Comparison of ENCODE assay signal across 25 cellular contexts in genomic region chr5:153031326-153031725, GRCh38.
"Had no signal": no experiment of that assay in that cellular context is flagged by ENCODE, and none has a peak within 500 bp of the region (broad histone marks: within the 10 kb centered on the region; RNA-seq: fewer than 3 reads in every experiment).

No MANE protein-coding gene starts in this region.

- H3K27me3 ChIP-seq: brain microvascular endothelial cell, dorsolateral prefrontal cortex had no signal

- H3K4me3 ChIP-seq: coronary artery, dorsolateral prefrontal cortex had no signal

- H3K27ac ChIP-seq: brain microvascular endothelial cell, coronary artery, dorsolateral prefrontal cortex had no signal

- H3K36me3 Mint-ChIP-seq: activated naive CD4-positive, alpha-beta T cell treated with anti-CD3 and anti-CD28 coated beads, Interleukin-2, amount 10 ng/mL, durations not matched to agents 7 days and 5 days; activated naive CD4-positive, alpha-beta T cell treated with anti-CD3 and anti-CD28 coated beads, Interleukin-2, amount 50 U/mL, for 72 hours; activated naive CD8-positive, alpha-beta T cell treated with anti-CD3 and anti-CD28 coated beads, Interleukin-2, amount 10 ng/mL, durations not matched to agents 7 days and 5 days had no signal

- DNase-seq: activated CD4-positive, alpha-beta memory T cell treated with anti-CD3 and anti-CD28 coated beads, Interleukin-2, amount 10 ng/mL, durations not matched to agents 7 days and 5 days; activated CD4-positive, alpha-beta T cell treated with anti-CD3 and anti-CD28 coated beads for 1 hour; activated CD4-positive, alpha-beta T cell treated with anti-CD3 and anti-CD28 coated beads for 4 hours; activated CD4-positive, alpha-beta T cell treated with anti-CD3 and anti-CD28 coated beads, Interleukin-2, amount 10 ng/mL, durations not matched to agents 7 days and 5 days; activated CD4-positive, alpha-beta T cell treated with anti-CD3 and anti-CD28 coated beads, Interleukin-2, amount 50 U/mL, for 4 hours; activated CD8-positive, alpha-beta memory T cell treated with anti-CD3 and anti-CD28 coated beads, Interleukin-2, amount 50 U/mL, for 48 hours; activated gamma-delta T cell; activated naive CD4-positive, alpha-beta T cell; activated naive CD4-positive, alpha-beta T cell treated with anti-CD3 and anti-CD28 coated beads, Interleukin-2, amount 10 ng/mL, durations not matched to agents 7 days and 5 days; activated naive CD8-positive, alpha-beta T cell treated with anti-CD3 and anti-CD28 coated beads, Interleukin-2, amount 10 ng/mL, durations not matched to agents 7 days and 5 days; activated T-cell treated with anti-CD3 and anti-CD28 coated beads for 4 hours; activated T-cell treated with anti-CD3 and anti-CD28 coated beads, Interleukin-2, amount 50 U/mL, for 24 hours; activated T-cell treated with anti-CD3 and anti-CD28 coated beads, Interleukin-2, amount 50 U/mL, for 72 hours; anterior cingulate cortex; brain microvascular endothelial cell; dorsolateral prefrontal cortex; effector memory CD4-positive, alpha-beta T cell; endodermal cell; foreskin fibroblast; head of caudate nucleus; T-helper 2 cell had no signal

- H3K36me3 ChIP-seq: brain microvascular endothelial cell had no signal

- H3K27ac Mint-ChIP-seq: activated CD4-positive, alpha-beta memory T cell treated with anti-CD3 and anti-CD28 coated beads, Interleukin-2, amount 10 ng/mL, durations not matched to agents 7 days and 5 days; activated CD4-positive, alpha-beta T cell treated with anti-CD3 and anti-CD28 coated beads, Interleukin-2, amount 10 ng/mL, durations not matched to agents 7 days and 5 days; activated naive CD4-positive, alpha-beta T cell treated with anti-CD3 and anti-CD28 coated beads, Interleukin-2, amount 10 ng/mL, durations not matched to agents 7 days and 5 days; activated naive CD4-positive, alpha-beta T cell treated with anti-CD3 and anti-CD28 coated beads, Interleukin-2, amount 50 U/mL, for 72 hours; activated naive CD8-positive, alpha-beta T cell treated with anti-CD3 and anti-CD28 coated beads, Interleukin-2, amount 10 ng/mL, durations not matched to agents 7 days and 5 days; activated T-cell treated with anti-CD3 and anti-CD28 coated beads, Interleukin-2, amount 50 U/mL, for 24 hours; activated T-cell treated with anti-CD3 and anti-CD28 coated beads, Interleukin-2, amount 50 U/mL, for 72 hours; dendritic cell treated with granulocyte-macrophage colony-stimulating factor and Interleukin-4, amounts not matched to agents 40 ng/mL and 50 ng/mL, for 4 days; endodermal cell had no signal

- H3K4me1 Mint-ChIP-seq: activated CD4-positive, alpha-beta memory T cell treated with anti-CD3 and anti-CD28 coated beads, Interleukin-2, amount 10 ng/mL, durations not matched to agents 7 days and 5 days; activated CD4-positive, alpha-beta T cell treated with anti-CD3 and anti-CD28 coated beads, Interleukin-2, amount 10 ng/mL, durations not matched to agents 7 days and 5 days; activated naive CD4-positive, alpha-beta T cell treated with anti-CD3 and anti-CD28 coated beads, Interleukin-2, amount 10 ng/mL, durations not matched to agents 7 days and 5 days; activated naive CD8-positive, alpha-beta T cell treated with anti-CD3 and anti-CD28 coated beads, Interleukin-2, amount 10 ng/mL, durations not matched to agents 7 days and 5 days; central memory CD8-positive, alpha-beta T cell had no signal

- H3K27me3 Mint-ChIP-seq: activated CD4-positive, alpha-beta memory T cell treated with anti-CD3 and anti-CD28 coated beads, Interleukin-2, amount 10 ng/mL, durations not matched to agents 7 days and 5 days; activated CD4-positive, alpha-beta T cell treated with anti-CD3 and anti-CD28 coated beads, Interleukin-2, amount 10 ng/mL, durations not matched to agents 7 days and 5 days; activated naive CD4-positive, alpha-beta T cell treated with anti-CD3 and anti-CD28 coated beads, Interleukin-2, amount 10 ng/mL, durations not matched to agents 7 days and 5 days; activated naive CD8-positive, alpha-beta T cell treated with anti-CD3 and anti-CD28 coated beads, Interleukin-2, amount 10 ng/mL, durations not matched to agents 7 days and 5 days; activated T-cell treated with anti-CD3 and anti-CD28 coated beads, Interleukin-2, amount 50 U/mL, for 24 hours; central memory CD8-positive, alpha-beta T cell; dendritic cell treated with granulocyte-macrophage colony-stimulating factor and Interleukin-4, amounts not matched to agents 40 ng/mL and 50 ng/mL, for 4 days had no signal

- H3K9me3 Mint-ChIP-seq: activated CD4-positive, alpha-beta memory T cell treated with anti-CD3 and anti-CD28 coated beads, Interleukin-2, amount 10 ng/mL, durations not matched to agents 7 days and 5 days; activated naive CD8-positive, alpha-beta T cell treated with anti-CD3 and anti-CD28 coated beads, Interleukin-2, amount 10 ng/mL, durations not matched to agents 7 days and 5 days; dendritic cell treated with granulocyte-macrophage colony-stimulating factor and Interleukin-4, amounts not matched to agents 40 ng/mL and 50 ng/mL, for 4 days had no signal

- H3K4me3 Mint-ChIP-seq: activated CD4-positive, alpha-beta memory T cell treated with anti-CD3 and anti-CD28 coated beads, Interleukin-2, amount 10 ng/mL, durations not matched to agents 7 days and 5 days; activated CD4-positive, alpha-beta T cell treated with anti-CD3 and anti-CD28 coated beads, Interleukin-2, amount 10 ng/mL, durations not matched to agents 7 days and 5 days; activated naive CD4-positive, alpha-beta T cell treated with anti-CD3 and anti-CD28 coated beads, Interleukin-2, amount 10 ng/mL, durations not matched to agents 7 days and 5 days; activated naive CD8-positive, alpha-beta T cell treated with anti-CD3 and anti-CD28 coated beads, Interleukin-2, amount 10 ng/mL, durations not matched to agents 7 days and 5 days; activated T-cell treated with anti-CD3 and anti-CD28 coated beads, Interleukin-2, amount 50 U/mL, for 24 hours; activated T-cell treated with anti-CD3 and anti-CD28 coated beads, Interleukin-2, amount 50 U/mL, for 72 hours; central memory CD8-positive, alpha-beta T cell; dendritic cell treated with granulocyte-macrophage colony-stimulating factor and Interleukin-4, amounts not matched to agents 40 ng/mL and 50 ng/mL, for 4 days; endodermal cell had no signal
